In the genomic region with DNA sequence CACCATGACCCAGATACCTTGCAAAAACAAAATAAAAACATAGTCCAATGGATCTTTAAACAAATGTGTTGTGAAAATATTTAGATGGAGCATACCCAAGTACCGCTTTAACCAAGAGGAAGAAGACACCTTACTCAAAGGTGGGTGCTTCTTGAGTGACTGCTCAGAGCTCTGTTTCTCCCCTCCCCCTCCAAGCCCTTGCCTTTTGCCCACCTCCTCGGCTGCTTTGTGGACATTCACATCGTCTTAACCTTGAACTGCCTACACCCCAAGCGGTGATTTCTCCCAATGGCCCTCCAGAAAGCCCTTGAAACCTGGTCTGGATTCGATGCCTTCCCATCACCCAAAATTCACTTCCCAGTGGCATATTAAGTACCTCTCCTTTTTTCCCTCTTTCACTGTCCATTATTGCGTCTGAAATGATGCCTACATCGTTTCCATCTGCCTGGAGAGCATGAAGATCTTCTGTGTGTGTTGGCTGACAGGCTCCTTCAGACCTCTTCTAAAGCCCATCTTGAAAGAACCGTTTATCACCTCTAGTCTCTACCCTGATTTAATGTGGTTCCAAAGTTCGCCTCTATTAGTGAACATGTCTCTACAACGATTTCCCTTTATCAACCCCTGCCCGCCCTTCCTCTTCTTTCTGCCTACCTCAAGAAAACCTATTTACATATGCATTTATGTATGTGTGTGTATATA, we compare ENCODE assay signal across 10 cellular contexts. TPM values are rescaled to one million over a fixed set of nuclear protein-coding genes. Genes with fewer than 3 reads are reported as not detected.
DNase-seq lines count a peak whose midpoint lies in the region; ATAC-seq and TF ChIP-seq lines count a peak whose summit lies in the region.
"Had no signal": no experiment of that assay in that cellular context is flagged by ENCODE, and none has a peak within 500 bp of the region (broad histone marks: within the 10 kb centered on the region; RNA-seq: fewer than 3 reads in every experiment).

No MANE protein-coding gene starts in this region.

- WGBS in adrenal gland, 4 donors, result 58 to 66% (median 64%) methylated on average over 11 of the region's 11 CpGs

- TF ChIP-seq CTCF in WTC11 (IDR thresholded peaks at IDR 0.05) (no peak), adrenal gland (IDR thresholded peaks at IDR 0.05) (no peak)

- ATAC-seq in WTC11 (no peak), HG02588 (IDR thresholded peaks at IDR 0.05; ENCODE audit: unreplicated experiment) (no peak)

- H3K27me3 Mint-ChIP-seq in WTC11 (ENCODE audit: low read depth) (peaks cover 25% of the 10 kb centered on the region), immature natural killer cell (ENCODE audit: low read depth in 3 of 3) (peaks cover 0 to 2% (median 2%) of the 10 kb centered on the region in 3 donors)

- H3K27ac Mint-ChIP-seq in WTC11 (no peak overlapping the region), immature natural killer cell (peak overlapping the region; percentile 79 to 97 (median 94))

- H3K4me3 ChIP-seq in adrenal gland, result peak overlapping the region in 2 of 4 donors; percentile 18 to 73

- DNase-seq in NOMO-1 treated with DMSO at 0.1 percent for 48 hours (lab: John Stamatoyannopoulos, UW; ENCODE audit: unreplicated experiment) (peak; percentile 8), NOMO-1 treated with dmso at 0.1 percent for 144 hours (lab: John Stamatoyannopoulos, UW; ENCODE audit: unreplicated experiment) (no peak), WTC11 (ENCODE audit: low spot score) (no peak), immature natural killer cell (no peak), DMS153 (lab: John Stamatoyannopoulos, UW) (no peak), adrenal gland (no peak)
- peak; percentile 14 for DNase-seq in stimulated activated naive CD4-positive, alpha-beta T cell treated with Interleukin-2 at 50 U/mL for 16 hours (lab: John Stamatoyannopoulos, UW)
- DNase-seq: SW 1271, trophoblast cell had no signal

- CTCF ChIA-PET in WTC11 (lab: Charles Lee), result no interaction called here

- peak overlapping the region; percentile 86 for H3K4me3 Mint-ChIP-seq in WTC11
- peak overlapping the region; percentile 92 to 98 (median 94) for H3K4me3 Mint-ChIP-seq in immature natural killer cell

- POLR2A ChIA-PET in WTC11 (lab: Charles Lee), result no interaction called here

- intact Hi-C loops in adrenal gland (cut with DNase I), result no loop called here

- no peaks in the 10 kb centered on the region for H3K9me3 ChIP-seq in adrenal gland (replicated peaks in 1 of 3)

- H3K4me1 ChIP-seq in adrenal gland (replicated peaks in 1 of 2), result peaks cover 0 to 6% of the 10 kb centered on the region in 2 donors

- no peaks in the 10 kb centered on the region for H3K36me3 Mint-ChIP-seq in WTC11
- H3K36me3 Mint-ChIP-seq in immature natural killer cell, result no peaks in the 10 kb centered on the region

- H3K36me3 ChIP-seq in adrenal gland (replicated peaks in 1 of 2), result no peaks in the 10 kb centered on the region

- no peak overlapping the region for H3K27ac ChIP-seq in adrenal gland

- H3K27me3 ChIP-seq in adrenal gland, result no peaks in the 10 kb centered on the region

- H3K4me1 Mint-ChIP-seq in WTC11, result peaks cover 22% of the 10 kb centered on the region
- peaks cover 53 to 54% of the 10 kb centered on the region in 2 donors for H3K4me1 Mint-ChIP-seq in immature natural killer cell

- TF ChIP-seq POLR2A in adrenal gland (IDR thresholded peaks at IDR 0.05), result no peak

- no peaks in the 10 kb centered on the region for H3K9me3 Mint-ChIP-seq in WTC11
- peaks cover 0 to 3% (median 0%) of the 10 kb centered on the region in 6 donors for H3K9me3 Mint-ChIP-seq in immature natural killer cell

TF ChIP-seq in WTC11, 78 proteins besides CTCF, POLR2A, EP300 and RAD21:
- TF ChIP-seq NR2C2 (CRISPR knock-in tag; IDR thresholded peaks at IDR 0.05) (no peak), MXD4 (CRISPR knock-in tag; IDR thresholded peaks at IDR 0.05; ENCODE audit: borderline replicate concordance) (no peak)
- TF ChIP-seq, protein P1, sequence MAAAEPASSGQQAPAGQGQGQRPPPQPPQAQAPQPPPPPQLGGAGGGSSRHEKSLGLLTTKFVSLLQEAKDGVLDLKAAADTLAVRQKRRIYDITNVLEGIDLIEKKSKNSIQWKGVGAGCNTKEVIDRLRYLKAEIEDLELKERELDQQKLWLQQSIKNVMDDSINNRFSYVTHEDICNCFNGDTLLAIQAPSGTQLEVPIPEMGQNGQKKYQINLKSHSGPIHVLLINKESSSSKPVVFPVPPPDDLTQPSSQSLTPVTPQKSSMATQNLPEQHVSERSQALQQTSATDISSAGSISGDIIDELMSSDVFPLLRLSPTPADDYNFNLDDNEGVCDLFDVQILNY (CRISPR knock-in tag; IDR thresholded peaks at IDR 0.05), result no peak
- TF ChIP-seq, protein P2, sequence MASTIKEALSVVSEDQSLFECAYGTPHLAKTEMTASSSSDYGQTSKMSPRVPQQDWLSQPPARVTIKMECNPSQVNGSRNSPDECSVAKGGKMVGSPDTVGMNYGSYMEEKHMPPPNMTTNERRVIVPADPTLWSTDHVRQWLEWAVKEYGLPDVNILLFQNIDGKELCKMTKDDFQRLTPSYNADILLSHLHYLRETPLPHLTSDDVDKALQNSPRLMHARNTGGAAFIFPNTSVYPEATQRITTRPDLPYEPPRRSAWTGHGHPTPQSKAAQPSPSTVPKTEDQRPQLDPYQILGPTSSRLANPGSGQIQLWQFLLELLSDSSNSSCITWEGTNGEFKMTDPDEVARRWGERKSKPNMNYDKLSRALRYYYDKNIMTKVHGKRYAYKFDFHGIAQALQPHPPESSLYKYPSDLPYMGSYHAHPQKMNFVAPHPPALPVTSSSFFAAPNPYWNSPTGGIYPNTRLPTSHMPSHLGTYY (CRISPR knock-in tag; IDR thresholded peaks at IDR 0.05), result no peak

RNA-seq across cellular contexts. Expression of a gene that starts 1.0 kb away (rescaled TPM):
- total RNA-seq in WTC11 (2021) (1.5 to 2.0 TPM (median 1.5 TPM) in 3 replicates), adrenal gland (1 to 10 TPM; 1.1 to 4.6 (median 3.3) TPM)
- polyA plus RNA-seq in immature natural killer cell (10 to 100 TPM in 1 of 3 donors, 1 to 10 TPM in 2; 5.5 to 15.9 (median 7.3) TPM), adrenal gland (under 1 TPM; 0.47 to 0.82 (median 0.80) TPM)

Comparison
In these comparisons a context has a peak if more than half of its experiments do, and no peak if none do; other contexts are left out.
1. DNase-seq: peak in NOMO-1 treated with DMSO at 0.1 percent for 48 hours (single experiment) and stimulated activated naive CD4-positive, alpha-beta T cell treated with Interleukin-2 at 50 U/mL for 16 hours (single experiment); none in NOMO-1 treated with dmso at 0.1 percent for 144 hours (single experiment), WTC11 (single experiment), immature natural killer cell (0 of 3), DMS153 (single experiment) and adrenal gland (0 of 7).